21 cellular contexts compared by ENCODE assay signal in the genomic region with DNA sequence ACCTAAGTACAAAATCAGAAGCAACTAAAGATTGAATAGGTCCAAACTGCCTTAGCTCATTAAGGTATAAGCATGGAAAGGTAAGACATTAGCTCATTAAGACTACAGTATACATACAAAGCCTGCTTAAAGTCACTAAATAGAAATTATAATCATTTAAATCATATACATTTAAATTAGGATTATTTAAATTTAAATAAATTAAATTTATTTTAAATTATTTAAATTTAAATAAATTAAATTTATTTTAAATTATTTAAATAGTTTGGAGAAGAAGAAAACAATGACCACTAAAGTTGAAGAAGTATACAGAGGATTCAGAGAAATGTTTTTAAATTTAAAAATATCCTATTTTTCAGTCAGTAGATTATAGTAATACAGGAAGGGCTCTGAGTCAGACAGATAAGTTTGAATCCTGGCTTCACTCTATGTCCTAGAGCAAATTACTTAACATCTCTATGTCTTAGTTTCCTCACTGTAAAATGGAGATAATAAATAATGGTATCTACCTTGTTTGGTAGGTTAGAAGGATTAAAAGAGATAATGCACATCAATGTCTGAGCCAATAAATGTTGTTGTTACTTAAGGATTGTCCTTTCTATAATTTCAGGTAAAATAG.
"Had no signal": no experiment of that assay in that cellular context is flagged by ENCODE, and none has a peak within 500 bp of the region (broad histone marks: within the 10 kb centered on the region; RNA-seq: fewer than 3 reads in every experiment).

No MANE protein-coding gene starts in this region.

- DNase-seq: activated CD4-positive, alpha-beta T cell treated with anti-CD3 and anti-CD28 coated beads for 1 hour; activated CD4-positive, alpha-beta T cell treated with anti-CD3 and anti-CD28 coated beads, Interleukin-2, amount 50 U/mL, for 4 hours; activated effector memory CD4-positive, alpha-beta T cell treated with anti-CD3 and anti-CD28 coated beads, Interleukin-2, amount 50 U/mL, for 16 hours; activated naive CD4-positive, alpha-beta T cell treated with anti-CD3 and anti-CD28 coated beads, Interleukin-2, amount 50 U/mL, for 16 hours; activated T-cell treated with anti-CD3 and anti-CD28 coated beads, Interleukin-2, amount 50 U/mL, for 72 hours; dermis blood vessel endothelial cell; effector memory CD8-positive, alpha-beta T cell; foreskin melanocyte; kidney glomerular epithelial cell; left ventricle myocardium inferior; mammary epithelial cell; psoas muscle; right cardiac atrium; stimulated activated CD4-positive, alpha-beta T cell treated with anti-CD3 and anti-CD28 coated beads, Interleukin-15, amount 100 ng/mL, for 24 hours; stimulated activated CD4-positive, alpha-beta T cell treated with anti-CD3 and anti-CD28 coated beads, Interleukin-2, amount 100 ng/mL, for 48 hours had no signal

- H3K27ac ChIP-seq: breast epithelium, epithelial cell of prostate, left ventricle myocardium inferior, psoas muscle, tibial nerve, VCaP had no signal

- H3K9me3 ChIP-seq: breast epithelium, left ventricle myocardium inferior, psoas muscle, tibial nerve had no signal

- FAIRE-seq: astrocyte, urothelium cell line had no signal

- H3K36me3 ChIP-seq: breast epithelium, left ventricle myocardium inferior, tibial nerve had no signal

- H3K4me1 ChIP-seq: breast epithelium, left ventricle myocardium inferior, psoas muscle had no signal

- H3K4me3 ChIP-seq: breast epithelium, left ventricle myocardium inferior, psoas muscle, tibial nerve had no signal

- H3K27me3 ChIP-seq: breast epithelium, tibial nerve had no signal
